In genomic region chr12:48351022-48351708, GRCh38 we compare ENCODE assay signal across 8 cellular contexts. TPM values are rescaled to one million over a fixed set of nuclear protein-coding genes. Genes with fewer than 3 reads are reported as not detected.
DNase-seq lines count a peak whose midpoint lies in the region; ATAC-seq, FAIRE-seq and TF ChIP-seq lines count a peak whose summit lies in the region.

No MANE protein-coding gene starts in this region.

- H3K4me3 ChIP-seq in Caco-2 (ENCODE audit: low read depth, low read length) (peak overlapping the region; percentile 94), HL-60 (replicated peaks; ENCODE audit: insufficient read depth, low read length) (peak overlapping the region; percentile 76), SJSA1 (peak overlapping the region; percentile 95), endothelial cell of umbilical vein (replicated peaks in 1 of 3; ENCODE audit: insufficient read depth in 1 of 3, low read depth in 1 of 3, low read length in 3 of 3) (peak overlapping the region; percentile 56 to 87 (median 63))

- H3K36me3 Mint-ChIP-seq in Caco-2 (ENCODE audit: insufficient read depth, unreplicated experiment), result no peaks in the 10 kb centered on the region

- no peak for TF ChIP-seq CTCF in Caco-2 (IDR thresholded peaks at IDR 0.05; ENCODE audit: insufficient read depth in 1 of 2, low read depth in 1 of 2, low read length in 1 of 2, severe bottlenecking in 1 of 2, unreplicated experiment in 1 of 2)
- TF ChIP-seq CTCF in HL-60 (IDR thresholded peaks at IDR 0.05; ENCODE audit: insufficient read depth, low read length), result no peak
- no peak for TF ChIP-seq CTCF in endothelial cell of umbilical vein (IDR thresholded peaks at IDR 0.05; ENCODE audit: extremely low read depth in 1 of 2, insufficient read depth in 1 of 2, low read depth in 1 of 2, low read length in 2 of 2)

- H3K9me1 ChIP-seq in endothelial cell of umbilical vein (replicated peaks; ENCODE audit: control insufficient read depth, extremely low read depth, insufficient read depth, low read length), result no peaks in the 10 kb centered on the region

- peak; percentile 85 to 88 for DNase-seq in Caco-2
- peak; percentile 25 to 52 for DNase-seq in HL-60 (ENCODE audit: low read depth in 1 of 2, low spot score in 1 of 2)
- peak; percentile 64 to 69 for DNase-seq in SJSA1 (ENCODE audit: low read depth in 1 of 2, low spot score in 2 of 2)
- DNase-seq in endothelial cell of umbilical vein (ENCODE audit: low read depth, low spot score), result peak; percentile 53
- peak; percentile 83 for DNase-seq in mucosa of gallbladder (ENCODE audit: low spot score)
- DNase-seq in MV-4-11 (lab: John Stamatoyannopoulos, UW), result no peak
- no peak for DNase-seq in NCI-H187 treated with DMSO at 0.1 percent for 48 hours (lab: John Stamatoyannopoulos, UW)

- no peak for TF ChIP-seq POLR2A in endothelial cell of umbilical vein (IDR thresholded peaks at IDR 0.05; ENCODE audit: low read depth, low read length)

- no peaks in the 10 kb centered on the region for H3K79me2 ChIP-seq in endothelial cell of umbilical vein (ENCODE audit: control insufficient read depth, insufficient read depth, low read length)

- POLR2A ChIA-PET in Caco-2 (lab: Charles Lee), result no interaction called here
- POLR2A ChIA-PET in endothelial cell of umbilical vein (lab: Charles Lee), result no interaction called here

- peak; percentile 84 for FAIRE-seq in endothelial cell of umbilical vein (lab: Jason Lieb, UNC)

- H3K27me3 ChIP-seq in Caco-2 (replicated peaks; ENCODE audit: control insufficient read depth, insufficient read depth, low read length) (no peaks in the 10 kb centered on the region), HL-60 (ENCODE audit: insufficient read depth, poor library complexity, severe bottlenecking) (no peaks in the 10 kb centered on the region), SJSA1 (replicated peaks) (0 out of 2 replicates have a peak, but pooled peaks cover 2% of the 10 kb centered on the region), endothelial cell of umbilical vein (ENCODE audit: control insufficient read depth in 2 of 2, insufficient read depth in 2 of 2, low read length in 2 of 2) (no peaks in the 10 kb centered on the region)

- H3K27ac ChIP-seq in HL-60 (replicated peaks) (peak overlapping the region; percentile 67), SJSA1 (peak overlapping the region; percentile 69), endothelial cell of umbilical vein (ENCODE audit: insufficient read depth, low read depth, low read length) (no peak overlapping the region)

- H3K9me3 ChIP-seq in Caco-2, result no peaks in the 10 kb centered on the region
- 0 out of 2 replicates have a peak, but pooled peaks cover 3% of the 10 kb centered on the region for H3K9me3 ChIP-seq in SJSA1 (replicated peaks)
- H3K9me3 ChIP-seq in endothelial cell of umbilical vein (replicated peaks; ENCODE audit: control insufficient read depth, insufficient read depth, low read length), result no peaks in the 10 kb centered on the region

- H3K9ac ChIP-seq in endothelial cell of umbilical vein (replicated peaks; ENCODE audit: extremely low read depth, insufficient read depth, low read length), result peak overlapping the region; percentile 78

- H3K4me3 Mint-ChIP-seq in Caco-2 (ENCODE audit: unreplicated experiment), result peak overlapping the region; percentile 91

- peaks cover 15% of the 10 kb centered on the region for H3K4me1 Mint-ChIP-seq in Caco-2 (ENCODE audit: low read depth, unreplicated experiment)

- H4K20me1 ChIP-seq in endothelial cell of umbilical vein (replicated peaks; ENCODE audit: control insufficient read depth, extremely low read depth, insufficient read depth, low read length), result no peaks in the 10 kb centered on the region

- no peak overlapping the region for H3K27ac Mint-ChIP-seq in Caco-2 (ENCODE audit: unreplicated experiment)

- peaks cover 8% of the 10 kb centered on the region; the same call in 1 of the 2 replicates for H3K4me1 ChIP-seq in Caco-2
- H3K4me1 ChIP-seq in SJSA1 (replicated peaks), result peaks cover 11% of the 10 kb centered on the region
- peaks cover 5% of the 10 kb centered on the region for H3K4me1 ChIP-seq in endothelial cell of umbilical vein (ENCODE audit: control insufficient read depth, extremely low read depth, insufficient read depth, low read length)

- peak overlapping the region; percentile 95 for H2AFZ ChIP-seq in endothelial cell of umbilical vein (ENCODE audit: low read depth, low read length)

- intact Hi-C loops in Caco-2 (cut with micrococcal nuclease; ENCODE audit: unreplicated experiment), result loop anchor here (2.0 kb wide), 1 partner anchor 152 kb away; no protein-coding TSS in a partner anchor
- intact Hi-C loops in endothelial cell of umbilical vein (cut with micrococcal nuclease), result loop anchor here (2.0 kb wide), 1 partner anchor 72 kb away; no protein-coding TSS in a partner anchor

- ATAC-seq in GM19455 (IDR thresholded peaks at IDR 0.05; ENCODE audit: unreplicated experiment), result peak; percentile 62

- peak overlapping the region; percentile 94 for H3K4me2 ChIP-seq in endothelial cell of umbilical vein (ENCODE audit: insufficient read depth, low read length)

- H3K36me3 ChIP-seq in Caco-2 (ENCODE audit: control insufficient read depth, insufficient read depth, low read length), result no peaks in the 10 kb centered on the region
- peaks cover 23% of the 10 kb centered on the region for H3K36me3 ChIP-seq in SJSA1
- H3K36me3 ChIP-seq in endothelial cell of umbilical vein (ENCODE audit: control insufficient read depth in 2 of 2, extremely low read depth in 1 of 2, insufficient read depth in 2 of 2, low read length in 2 of 2), result no peaks in the 10 kb centered on the region

- no peaks in the 10 kb centered on the region for H3K9me3 Mint-ChIP-seq in Caco-2 (ENCODE audit: unreplicated experiment)

- CTCF ChIA-PET in Caco-2 (lab: Charles Lee), result no interaction called here
- CTCF ChIA-PET in endothelial cell of umbilical vein (lab: Charles Lee), result no interaction called here

- dilution Hi-C loops in endothelial cell of umbilical vein (cut with MboI; ENCODE audit: extremely low pct_ligation_motif_present, low sequenced_read_pairs), result no loop called here

- H3K27me3 Mint-ChIP-seq in Caco-2 (ENCODE audit: insufficient read depth, unreplicated experiment), result no peaks in the 10 kb centered on the region

- BruUV-seq in Caco-2 (replicated peaks; lab: Mats Ljungman, UMichigan), result TSS peak; percentile 65
- BruUV-seq in endothelial cell of umbilical vein (replicated peaks; lab: Mats Ljungman, UMichigan), result no TSS peak

TF ChIP-seq in endothelial cell of umbilical vein, 7 proteins besides CTCF, POLR2A, EP300 and RAD21:
- no peak for TF ChIP-seq MAX (IDR thresholded peaks at IDR 0.05; ENCODE audit: insufficient read depth, insufficient read length)
- TF ChIP-seq FOS (IDR thresholded peaks at IDR 0.05; ENCODE audit: borderline replicate concordance, insufficient read depth, low read length), result no peak
- no peak for TF ChIP-seq POLR2AphosphoS5 (IDR thresholded peaks at IDR 0.05; ENCODE audit: insufficient read depth, low read depth, low read length)
- TF ChIP-seq EZH2 (IDR thresholded peaks at IDR 0.05; ENCODE audit: borderline replicate concordance, low read depth, low read length, severe bottlenecking), result no peak
- no peak for TF ChIP-seq JUN (IDR thresholded peaks at IDR 0.05; ENCODE audit: borderline replicate concordance, insufficient read depth, insufficient read length, low read depth)
- TF ChIP-seq GATA2 (IDR thresholded peaks at IDR 0.05; ENCODE audit: insufficient read depth, insufficient read length, low read depth, low read length), result no peak
- no peak for TF ChIP-seq MYC (IDR thresholded peaks at IDR 0.05; ENCODE audit: low read depth, low read length)

RNA-seq across cellular contexts. Expression of gene ZNF641, which starts 0.4 kb away (rescaled TPM):
- total RNA-seq in Caco-2 (2022) (13.2 and 14.7 TPM in 2 replicates), endothelial cell of umbilical vein (5.0 and 6.7 TPM in 2 replicates), mucosa of gallbladder (29.9 TPM)
- 9.9 and 12.8 TPM in 2 replicates for total RNA-seq in SJSA1 (2014; rRNA removed; shearing (Covaris generic))
- polyA plus RNA-seq in endothelial cell of umbilical vein, result 2.8 and 3.5 TPM in 2 replicates
- 2.8 and 3.2 TPM in 2 replicates for polyA plus RNA-seq in endothelial cell of umbilical vein (2011; cell fraction: cytosol; rRNA removed)
- polyA plus RNA-seq in endothelial cell of umbilical vein (2011; cell fraction: nucleus; rRNA removed), result 13.6 and 15.1 TPM in 2 replicates
- 1.2 and 1.7 TPM in 2 replicates for polyA plus RNA-seq in endothelial cell of umbilical vein (2012)
- 6.1 and 10.0 TPM in 2 replicates for polyA minus RNA-seq in endothelial cell of umbilical vein
- 21.4 TPM for polyA minus RNA-seq in endothelial cell of umbilical vein (2011; cell fraction: cytosol; rRNA and poly(A)+ RNA removed)
- polyA minus RNA-seq in endothelial cell of umbilical vein (2011; cell fraction: nucleus; rRNA and poly(A)+ RNA removed), result 5.7 and 7.7 TPM in 2 replicates

Comparison
In these comparisons a context has a peak if more than half of its experiments do, and no peak if none do; other contexts are left out.
1. DNase-seq: peak in Caco-2 (2 of 2), HL-60 (2 of 2), SJSA1 (2 of 2), endothelial cell of umbilical vein (single experiment) and mucosa of gallbladder (single experiment); none in MV-4-11 (single experiment) and NCI-H187 treated with DMSO at 0.1 percent for 48 hours (single experiment).
2. Peak in every context shown above with its lines, with median percentiles within 50 percentile points of each other: H3K4me3 ChIP-seq.